ENCODE assay signal across 1 cellular context in genomic region chr3:49121244-49121671, GRCh38.
TF ChIP-seq lines count a peak whose summit lies in the region.

No MANE protein-coding gene starts in this region.

TF ChIP-seq in HepG2, 621 proteins besides CTCF, POLR2A, EP300 and RAD21:
- TF ChIP-seq ZNF496 (CRISPR knock-in tag; IDR thresholded peaks at IDR 0.05; ENCODE audit: insufficient replicate concordance) (no peak), ZNF414 (CRISPR knock-in tag; IDR thresholded peaks at IDR 0.05) (no peak), SSRP1 (CRISPR knock-in tag; IDR thresholded peaks at IDR 0.05) (no peak), ASH2L (IDR thresholded peaks at IDR 0.05; ENCODE audit: insufficient read length, low read depth, low read length) (no peak), ZBTB20 (CRISPR knock-in tag; IDR thresholded peaks at IDR 0.05; ENCODE audit: borderline replicate concordance, low read depth) (no peak), SRSF9 (IDR thresholded peaks at IDR 0.05; ENCODE audit: borderline replicate concordance, insufficient read depth, low read depth, low read length, poor library complexity, severe bottlenecking) (no peak), DNMT1 (CRISPR knock-in tag; IDR thresholded peaks at IDR 0.05) (no peak), SP140L (CRISPR knock-in tag; IDR thresholded peaks at IDR 0.05; ENCODE audit: borderline replicate concordance) (no peak), RFXAP (CRISPR knock-in tag; IDR thresholded peaks at IDR 0.05; ENCODE audit: borderline replicate concordance) (no peak), ZNF224 (CRISPR knock-in tag; IDR thresholded peaks at IDR 0.05) (no peak)
- TF ChIP-seq, protein P1, sequence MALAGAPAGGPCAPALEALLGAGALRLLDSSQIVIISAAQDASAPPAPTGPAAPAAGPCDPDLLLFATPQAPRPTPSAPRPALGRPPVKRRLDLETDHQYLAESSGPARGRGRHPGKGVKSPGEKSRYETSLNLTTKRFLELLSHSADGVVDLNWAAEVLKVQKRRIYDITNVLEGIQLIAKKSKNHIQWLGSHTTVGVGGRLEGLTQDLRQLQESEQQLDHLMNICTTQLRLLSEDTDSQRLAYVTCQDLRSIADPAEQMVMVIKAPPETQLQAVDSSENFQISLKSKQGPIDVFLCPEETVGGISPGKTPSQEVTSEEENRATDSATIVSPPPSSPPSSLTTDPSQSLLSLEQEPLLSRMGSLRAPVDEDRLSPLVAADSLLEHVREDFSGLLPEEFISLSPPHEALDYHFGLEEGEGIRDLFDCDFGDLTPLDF (CRISPR knock-in tag; IDR thresholded peaks at IDR 0.05): no peak
TF ChIP-seq in HepG2: peak in this region for 0.
